1 cellular context compared by ENCODE assay signal in genomic region chr10:69439813-69440506, GRCh38.
A peak's percentile ranks its signal among the peaks of the same experiment; 100 is the strongest.
TF ChIP-seq lines count a peak whose summit lies in the region.

No MANE protein-coding gene starts in this region.

TF ChIP-seq in IMR-90, 13 proteins besides CTCF, POLR2A, EP300 and RAD21:
- no peak for TF ChIP-seq RCOR1 (IDR thresholded peaks at IDR 0.05; ENCODE audit: insufficient replicate concordance, low read length)
- TF ChIP-seq USF2 (IDR thresholded peaks at IDR 0.05; ENCODE audit: low read depth, low read length), result no peak
- TF ChIP-seq CEBPB (IDR thresholded peaks at IDR 0.05; ENCODE audit: low read depth, low read length), result peak; percentile 71
- TF ChIP-seq RFX5 (IDR thresholded peaks at IDR 0.05; ENCODE audit: low read depth, low read length), result no peak
TF ChIP-seq in IMR-90: peak in this region for 1.
